ENCODE assay signal across 9 cellular contexts in genomic region chr7:79973455-79973854, GRCh38.
"Had no signal": no experiment of that assay in that cellular context is flagged by ENCODE, and none has a peak within 500 bp of the region (broad histone marks: within the 10 kb centered on the region; RNA-seq: fewer than 3 reads in every experiment).

No MANE protein-coding gene starts in this region.

- H3K27me3 Mint-ChIP-seq: IgD-negative memory B cell had no signal

- H3K27ac Mint-ChIP-seq: HFFc6, IgD-negative memory B cell had no signal

- DNase-seq: GM23248, GOT3, H7, HFFc6, KBM-7 had no signal

- H3K9me3 ChIP-seq: HAP-1 had no signal

- H3K4me3 Mint-ChIP-seq: HFFc6 had no signal

- H3K36me3 ChIP-seq: HAP-1 had no signal

- H3K27ac ChIP-seq: GM23248, KMS-11 had no signal

- ATAC-seq: HCT116 had no signal

- H3K4me3 ChIP-seq: GM23248, HAP-1 had no signal

- H3K9ac ChIP-seq: GM23248, KMS-11 had no signal

- H3K4me2 ChIP-seq: KMS-11 had no signal

- H3K4me1 Mint-ChIP-seq: IgD-negative memory B cell had no signal

- H3K36me3 Mint-ChIP-seq: IgD-negative memory B cell had no signal
